In genomic region chr22:41074941-41075710, GRCh38 we compare ENCODE assay signal across 22 cellular contexts.
"Had no signal": no experiment of that assay in that cellular context is flagged by ENCODE, and none has a peak within 500 bp of the region (broad histone marks: within the 10 kb centered on the region; RNA-seq: fewer than 3 reads in every experiment).

No MANE protein-coding gene starts in this region.

- H3K9me3 ChIP-seq: esophagus muscularis mucosa, gastroesophageal sphincter, heart left ventricle, left ventricle myocardium inferior, lower lobe of right lung, mucosa of descending colon had no signal

- H3K27ac Mint-ChIP-seq: immature natural killer cell, mesothelial cell of epicardium had no signal

- H3K36me3 Mint-ChIP-seq: immature natural killer cell, mesothelial cell of epicardium, naive B cell had no signal

- H3K4me1 ChIP-seq: esophagus muscularis mucosa, foreskin keratinocyte, gastroesophageal sphincter, left ventricle myocardium inferior, lower lobe of right lung had no signal

- H3K4me3 ChIP-seq: coronary artery, dorsolateral prefrontal cortex, esophagus muscularis mucosa, gastroesophageal sphincter, heart left ventricle, hepatocyte, left ventricle myocardium inferior, lower lobe of right lung, mucosa of descending colon had no signal

- H2AFZ ChIP-seq: hepatocyte had no signal

- ATAC-seq: foreskin keratinocyte, gastroesophageal sphincter, heart left ventricle, left colon, left lobe of liver, lower lobe of right lung, mucosa of descending colon had no signal

- H3K27me3 ChIP-seq: dorsolateral prefrontal cortex, esophagus muscularis mucosa, gastroesophageal sphincter, heart left ventricle, hepatocyte had no signal

- DNase-seq: dermis blood vessel endothelial cell; effector CD4-positive, alpha-beta T cell; effector memory CD4-positive, alpha-beta T cell; foreskin keratinocyte; heart left ventricle; hypothalamus; immature natural killer cell; islet precursor cell; kidney glomerular epithelial cell; left colon; left ventricle myocardium inferior; lower lobe of right lung; mesenchymal stem cell; mucosa of descending colon; naive B cell had no signal

- H3K4me1 Mint-ChIP-seq: immature natural killer cell, mesothelial cell of epicardium had no signal

- H3K4me2 ChIP-seq: hepatocyte had no signal

- H3K27ac ChIP-seq: coronary artery, dorsolateral prefrontal cortex, esophagus muscularis mucosa, foreskin keratinocyte, gastroesophageal sphincter, heart left ventricle, hepatocyte, left ventricle myocardium inferior, lower lobe of right lung had no signal

- H3K4me3 Mint-ChIP-seq: immature natural killer cell, mesothelial cell of epicardium had no signal

- H3K27me3 Mint-ChIP-seq: naive B cell had no signal

- H3K9me3 Mint-ChIP-seq: mesothelial cell of epicardium, naive B cell had no signal

- H3K36me3 ChIP-seq: esophagus muscularis mucosa, gastroesophageal sphincter, heart left ventricle, left ventricle myocardium inferior, lower lobe of right lung had no signal
